Comparison of ENCODE assay signal across 31 cellular contexts in genomic region chr10:88198023-88198422, GRCh38.
"Had no signal": no experiment of that assay in that cellular context is flagged by ENCODE, and none has a peak within 500 bp of the region (broad histone marks: within the 10 kb centered on the region; RNA-seq: fewer than 3 reads in every experiment).

No MANE protein-coding gene starts in this region.

- H3K9me3 ChIP-seq: ascending aorta, colonic mucosa, gastrocnemius medialis, heart left ventricle had no signal

- H3K27me3 ChIP-seq: ascending aorta, colonic mucosa, gastrocnemius medialis, heart left ventricle had no signal

- H3K36me3 Mint-ChIP-seq: brain, WTC11 had no signal

- H3K4me3 Mint-ChIP-seq: activated CD4-positive, alpha-beta memory T cell treated with anti-CD3 and anti-CD28 coated beads, Interleukin-2, amount 10 ng/mL, durations not matched to agents 7 days and 5 days; activated CD4-positive, alpha-beta T cell treated with anti-CD3 and anti-CD28 coated beads, Interleukin-2, amount 10 ng/mL, durations not matched to agents 7 days and 5 days; activated naive CD4-positive, alpha-beta T cell treated with anti-CD3 and anti-CD28 coated beads, Interleukin-2, amount 10 ng/mL, durations not matched to agents 7 days and 5 days; activated naive CD8-positive, alpha-beta T cell treated with anti-CD3 and anti-CD28 coated beads, Interleukin-2, amount 10 ng/mL, durations not matched to agents 7 days and 5 days; activated T-cell treated with anti-CD3 and anti-CD28 coated beads, Interleukin-2, amount 50 U/mL, for 24 hours; activated T-cell treated with anti-CD3 and anti-CD28 coated beads, Interleukin-2, amount 50 U/mL, for 72 hours; brain; T-helper 17 cell; T-helper 2 cell treated with Interferon-gamma antibody and Interleukin-4, amounts not matched to agents 5 μg/mL and 100 μg/mL, for 36 hours; WTC11 had no signal

- ATAC-seq: activated naive CD4-positive, alpha-beta T cell treated with anti-CD3 and anti-CD28 coated beads, Interleukin-2, amount 50 U/mL, for 72 hours; activated T-cell treated with anti-CD3 and anti-CD28 coated beads, Interleukin-2, amount 50 U/mL, for 72 hours; gastrocnemius medialis; heart left ventricle; T-helper 17 cell; WTC11 had no signal

- H3K27me3 Mint-ChIP-seq: activated CD4-positive, alpha-beta memory T cell treated with anti-CD3 and anti-CD28 coated beads, Interleukin-2, amount 10 ng/mL, durations not matched to agents 7 days and 5 days; activated naive CD8-positive, alpha-beta T cell treated with anti-CD3 and anti-CD28 coated beads, Interleukin-2, amount 10 ng/mL, durations not matched to agents 7 days and 5 days; activated T-cell treated with anti-CD3 and anti-CD28 coated beads, Interleukin-2, amount 50 U/mL, for 24 hours; T-helper 17 cell had no signal

- H3K4me3 ChIP-seq: ascending aorta, colonic mucosa, gastrocnemius medialis, heart left ventricle had no signal

- H3K36me3 ChIP-seq: ascending aorta, colonic mucosa, gastrocnemius medialis, heart left ventricle had no signal

- DNase-seq: activated CD4-positive, alpha-beta memory T cell treated with anti-CD3 and anti-CD28 coated beads, Interleukin-2, amount 10 ng/mL, durations not matched to agents 7 days and 5 days; activated CD4-positive, alpha-beta T cell treated with anti-CD3 and anti-CD28 coated beads for 1 hour; activated CD4-positive, alpha-beta T cell treated with anti-CD3 and anti-CD28 coated beads for 4 hours; activated CD4-positive, alpha-beta T cell treated with anti-CD3 and anti-CD28 coated beads, Interleukin-2, amount 10 ng/mL, durations not matched to agents 7 days and 5 days; activated CD4-positive, alpha-beta T cell treated with anti-CD3 and anti-CD28 coated beads, Interleukin-2, amount 50 U/mL, for 4 hours; activated CD8-positive, alpha-beta memory T cell treated with anti-CD3 and anti-CD28 coated beads, Interleukin-2, amount 50 U/mL, for 48 hours; activated gamma-delta T cell; activated naive CD4-positive, alpha-beta T cell; activated naive CD4-positive, alpha-beta T cell treated with anti-CD3 and anti-CD28 coated beads, Interleukin-2, amount 10 ng/mL, durations not matched to agents 7 days and 5 days; activated naive CD8-positive, alpha-beta T cell treated with anti-CD3 and anti-CD28 coated beads, Interleukin-2, amount 10 ng/mL, durations not matched to agents 7 days and 5 days; activated T-cell treated with anti-CD3 and anti-CD28 coated beads for 4 hours; activated T-cell treated with anti-CD3 and anti-CD28 coated beads, Interleukin-2, amount 50 U/mL, for 24 hours; activated T-cell treated with anti-CD3 and anti-CD28 coated beads, Interleukin-2, amount 50 U/mL, for 72 hours; caudate nucleus; cerebellar nuclear complex; colonic mucosa; effector CD8-positive, alpha-beta T cell; foreskin fibroblast; gastrocnemius medialis; glutamatergic neuron; heart left ventricle; SW 1271; T-helper 1 cell; T-helper 17 cell; T1000 had no signal

- H3K4me1 ChIP-seq: colonic mucosa, gastrocnemius medialis had no signal

- H3K9me3 Mint-ChIP-seq: activated T-cell treated with anti-CD3 and anti-CD28 coated beads, Interleukin-2, amount 50 U/mL, for 24 hours had no signal

- H3K27ac Mint-ChIP-seq: activated CD4-positive, alpha-beta memory T cell treated with anti-CD3 and anti-CD28 coated beads, Interleukin-2, amount 10 ng/mL, durations not matched to agents 7 days and 5 days; activated CD4-positive, alpha-beta T cell treated with anti-CD3 and anti-CD28 coated beads, Interleukin-2, amount 10 ng/mL, durations not matched to agents 7 days and 5 days; activated naive CD4-positive, alpha-beta T cell treated with anti-CD3 and anti-CD28 coated beads, Interleukin-2, amount 10 ng/mL, durations not matched to agents 7 days and 5 days; activated naive CD4-positive, alpha-beta T cell treated with anti-CD3 and anti-CD28 coated beads, Interleukin-2, amount 50 U/mL, for 72 hours; activated naive CD8-positive, alpha-beta T cell treated with anti-CD3 and anti-CD28 coated beads, Interleukin-2, amount 10 ng/mL, durations not matched to agents 7 days and 5 days; activated T-cell treated with anti-CD3 and anti-CD28 coated beads, Interleukin-2, amount 50 U/mL, for 24 hours; activated T-cell treated with anti-CD3 and anti-CD28 coated beads, Interleukin-2, amount 50 U/mL, for 72 hours; T-helper 2 cell treated with Interferon-gamma antibody and Interleukin-4, amounts not matched to agents 5 μg/mL and 100 μg/mL, for 36 hours; WTC11 had no signal

- H3K27ac ChIP-seq: ascending aorta, colonic mucosa, gastrocnemius medialis, heart left ventricle, VCaP had no signal
